10 cellular contexts compared by ENCODE assay signal in genomic region chr2:36561223-36561944, GRCh38. TPM values are rescaled to one million over a fixed set of nuclear protein-coding genes. Genes with fewer than 3 reads are reported as not detected.
DNase-seq lines count a peak whose midpoint lies in the region; ATAC-seq lines count a peak whose summit lies in the region.
"Had no signal": no experiment of that assay in that cellular context is flagged by ENCODE, and none has a peak within 500 bp of the region (broad histone marks: within the 10 kb centered on the region; RNA-seq: fewer than 3 reads in every experiment).

No MANE protein-coding gene starts in this region.

- H3K4me1 Mint-ChIP-seq in activated CD8-positive, alpha-beta memory T cell treated with anti-CD3 and anti-CD28 coated beads, Interleukin-2, amount 10 ng/mL, durations not matched to agents 7 days and 5 days = peaks cover 9% of the 10 kb centered on the region

- CTCF ChIA-PET in activated CD8-positive, alpha-beta memory T cell treated with anti-CD3 and anti-CD28 coated beads, Interleukin-2, amount 10 ng/mL, durations not matched to agents 7 days and 5 days (lab: Charles Lee) = no interaction called here

- ATAC-seq in GM18867 (IDR thresholded peaks at IDR 0.05; ENCODE audit: unreplicated experiment) (no peak), GM19467 (IDR thresholded peaks at IDR 0.05; ENCODE audit: unreplicated experiment) (no peak)
- no peak for ATAC-seq in activated CD8-positive, alpha-beta memory T cell treated with anti-CD3 and anti-CD28 coated beads, Interleukin-2, amount 10 ng/mL, durations not matched to agents 7 days and 5 days

- no peaks in the 10 kb centered on the region for H3K27me3 Mint-ChIP-seq in activated CD8-positive, alpha-beta memory T cell treated with anti-CD3 and anti-CD28 coated beads, Interleukin-2, amount 10 ng/mL, durations not matched to agents 7 days and 5 days
- H3K27me3 Mint-ChIP-seq: activated naive CD4-positive, alpha-beta T cell treated with anti-CD3 and anti-CD28 coated beads, Interleukin-2, amount 50 U/mL, for 24 hours had no signal

- H3K9me3 Mint-ChIP-seq in activated CD8-positive, alpha-beta memory T cell treated with anti-CD3 and anti-CD28 coated beads, Interleukin-2, amount 10 ng/mL, durations not matched to agents 7 days and 5 days (ENCODE audit: low read depth) = no peaks in the 10 kb centered on the region
- H3K9me3 Mint-ChIP-seq: activated naive CD4-positive, alpha-beta T cell treated with anti-CD3 and anti-CD28 coated beads, Interleukin-2, amount 50 U/mL, for 24 hours had no signal

- no peak overlapping the region for H3K4me3 Mint-ChIP-seq in activated CD8-positive, alpha-beta memory T cell treated with anti-CD3 and anti-CD28 coated beads, Interleukin-2, amount 10 ng/mL, durations not matched to agents 7 days and 5 days
- H3K4me3 Mint-ChIP-seq: activated naive CD4-positive, alpha-beta T cell treated with anti-CD3 and anti-CD28 coated beads, Interleukin-2, amount 50 U/mL, for 24 hours had no signal

- peaks cover 7% of the 10 kb centered on the region for H3K36me3 Mint-ChIP-seq in activated CD8-positive, alpha-beta memory T cell treated with anti-CD3 and anti-CD28 coated beads, Interleukin-2, amount 10 ng/mL, durations not matched to agents 7 days and 5 days

- peak; percentile 78 for DNase-seq in HPDE6-E6E7 (ENCODE audit: extremely low spot score)
- DNase-seq in amniotic stem cell (lab: John Stamatoyannopoulos, UW) = peak; percentile 79
- peak; percentile 62 for DNase-seq in hepatic stellate cell (ENCODE audit: low spot score)
- peak; percentile 80 for DNase-seq in stromal cell of bone marrow (ENCODE audit: low read depth)
- no peak for DNase-seq in NCI-H748 (lab: John Stamatoyannopoulos, UW; ENCODE audit: unreplicated experiment)
- no peak for DNase-seq in activated CD8-positive, alpha-beta memory T cell treated with anti-CD3 and anti-CD28 coated beads, Interleukin-2, amount 10 ng/mL, durations not matched to agents 7 days and 5 days
- DNase-seq: NCI-H774 had no signal

- no peak overlapping the region for H3K27ac Mint-ChIP-seq in activated CD8-positive, alpha-beta memory T cell treated with anti-CD3 and anti-CD28 coated beads, Interleukin-2, amount 10 ng/mL, durations not matched to agents 7 days and 5 days
- H3K27ac Mint-ChIP-seq: activated naive CD4-positive, alpha-beta T cell treated with anti-CD3 and anti-CD28 coated beads, Interleukin-2, amount 50 U/mL, for 24 hours had no signal

RNA-seq across cellular contexts. Expression of gene FEZ2, which starts 36.6 kb away (rescaled TPM):
- total RNA-seq in activated CD8-positive, alpha-beta memory T cell treated with anti-CD3 and anti-CD28 coated beads, Interleukin-2, amount 10 ng/mL, durations not matched to agents 7 days and 5 days = 10 to 100 TPM in 1 of 2 experiments, 1 to 10 TPM in 1; 9.9 to 13.3 TPM

Comparison
In these comparisons a context has a peak if more than half of its experiments do, and no peak if none do; other contexts are left out.
1. DNase-seq: peak in HPDE6-E6E7 (single experiment), amniotic stem cell (single experiment), hepatic stellate cell (single experiment) and stromal cell of bone marrow (single experiment); none in NCI-H748 (single experiment) and activated CD8-positive, alpha-beta memory T cell treated with anti-CD3 and anti-CD28 coated beads, Interleukin-2, amount 10 ng/mL, durations not matched to agents 7 days and 5 days (single experiment).